ENCODE assay signal across 1 cellular context in the genomic region with DNA sequence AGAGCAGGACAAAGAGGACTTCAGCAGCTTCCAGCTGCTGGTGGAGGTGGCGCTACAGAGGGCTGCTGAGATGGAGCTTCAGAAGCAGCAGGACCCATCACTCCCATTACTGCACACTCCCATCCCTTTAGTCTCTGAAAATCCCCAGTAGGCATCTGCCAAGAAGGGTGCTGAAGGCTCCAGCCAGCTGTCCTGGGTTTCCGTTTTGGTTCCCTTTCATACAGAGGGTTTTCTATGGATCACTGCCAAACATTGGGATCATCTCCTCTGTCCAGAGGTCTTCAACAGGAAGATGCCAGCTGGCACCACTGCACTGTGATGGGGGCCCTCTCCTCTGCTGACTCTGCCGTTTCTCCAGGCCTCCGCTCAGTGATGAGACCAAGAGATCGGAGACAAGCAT.
TF ChIP-seq lines count a peak whose summit lies in the region.

No MANE protein-coding gene starts in this region.

TF ChIP-seq in HepG2, 621 proteins besides CTCF, POLR2A, EP300 and RAD21:
- TF ChIP-seq NFKBIZ (CRISPR knock-in tag; IDR thresholded peaks at IDR 0.05) (no peak), MAFK (conservative IDR thresholded peaks at IDR 0.05 in 1 of 2, IDR thresholded peaks at IDR 0.05 in 1 of 2; ENCODE audit: low read length in 2 of 2) (peak in 1 of 2 experiments; percentile 18; a peak in 2 of 4 replicates), ZNF792 (CRISPR knock-in tag; IDR thresholded peaks at IDR 0.05) (no peak), ATM (IDR thresholded peaks at IDR 0.05; ENCODE audit: borderline replicate concordance) (no peak), KDM2A (CRISPR knock-in tag; IDR thresholded peaks at IDR 0.05; ENCODE audit: borderline replicate concordance, low read depth) (0 out of 2 replicates have a peak, but pooled peaks have one; percentile 10), ZBTB7A (CRISPR knock-in tag; IDR thresholded peaks at IDR 0.05) (0 out of 2 replicates have a peak, but pooled peaks have one; percentile 10), ZNF737 (CRISPR knock-in tag; IDR thresholded peaks at IDR 0.05; ENCODE audit: borderline replicate concordance) (no peak), SMC3 (IDR thresholded peaks at IDR 0.05; ENCODE audit: low read length) (no peak), SALL1 (CRISPR knock-in tag; IDR thresholded peaks at IDR 0.05) (0 out of 2 replicates have a peak, but pooled peaks have one; percentile 9), SOX13 (IDR thresholded peaks at IDR 0.05) (no peak), SOX13 (CRISPR knock-in tag; conservative IDR thresholded peaks at IDR 0.05 in 1 of 2, IDR thresholded peaks at IDR 0.05 in 1 of 2) (no peak)
- TF ChIP-seq, protein P1, sequence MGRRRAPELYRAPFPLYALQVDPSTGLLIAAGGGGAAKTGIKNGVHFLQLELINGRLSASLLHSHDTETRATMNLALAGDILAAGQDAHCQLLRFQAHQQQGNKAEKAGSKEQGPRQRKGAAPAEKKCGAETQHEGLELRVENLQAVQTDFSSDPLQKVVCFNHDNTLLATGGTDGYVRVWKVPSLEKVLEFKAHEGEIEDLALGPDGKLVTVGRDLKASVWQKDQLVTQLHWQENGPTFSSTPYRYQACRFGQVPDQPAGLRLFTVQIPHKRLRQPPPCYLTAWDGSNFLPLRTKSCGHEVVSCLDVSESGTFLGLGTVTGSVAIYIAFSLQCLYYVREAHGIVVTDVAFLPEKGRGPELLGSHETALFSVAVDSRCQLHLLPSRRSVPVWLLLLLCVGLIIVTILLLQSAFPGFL (CRISPR knock-in tag; IDR thresholded peaks at IDR 0.05), result no peak
- TF ChIP-seq, protein P2, sequence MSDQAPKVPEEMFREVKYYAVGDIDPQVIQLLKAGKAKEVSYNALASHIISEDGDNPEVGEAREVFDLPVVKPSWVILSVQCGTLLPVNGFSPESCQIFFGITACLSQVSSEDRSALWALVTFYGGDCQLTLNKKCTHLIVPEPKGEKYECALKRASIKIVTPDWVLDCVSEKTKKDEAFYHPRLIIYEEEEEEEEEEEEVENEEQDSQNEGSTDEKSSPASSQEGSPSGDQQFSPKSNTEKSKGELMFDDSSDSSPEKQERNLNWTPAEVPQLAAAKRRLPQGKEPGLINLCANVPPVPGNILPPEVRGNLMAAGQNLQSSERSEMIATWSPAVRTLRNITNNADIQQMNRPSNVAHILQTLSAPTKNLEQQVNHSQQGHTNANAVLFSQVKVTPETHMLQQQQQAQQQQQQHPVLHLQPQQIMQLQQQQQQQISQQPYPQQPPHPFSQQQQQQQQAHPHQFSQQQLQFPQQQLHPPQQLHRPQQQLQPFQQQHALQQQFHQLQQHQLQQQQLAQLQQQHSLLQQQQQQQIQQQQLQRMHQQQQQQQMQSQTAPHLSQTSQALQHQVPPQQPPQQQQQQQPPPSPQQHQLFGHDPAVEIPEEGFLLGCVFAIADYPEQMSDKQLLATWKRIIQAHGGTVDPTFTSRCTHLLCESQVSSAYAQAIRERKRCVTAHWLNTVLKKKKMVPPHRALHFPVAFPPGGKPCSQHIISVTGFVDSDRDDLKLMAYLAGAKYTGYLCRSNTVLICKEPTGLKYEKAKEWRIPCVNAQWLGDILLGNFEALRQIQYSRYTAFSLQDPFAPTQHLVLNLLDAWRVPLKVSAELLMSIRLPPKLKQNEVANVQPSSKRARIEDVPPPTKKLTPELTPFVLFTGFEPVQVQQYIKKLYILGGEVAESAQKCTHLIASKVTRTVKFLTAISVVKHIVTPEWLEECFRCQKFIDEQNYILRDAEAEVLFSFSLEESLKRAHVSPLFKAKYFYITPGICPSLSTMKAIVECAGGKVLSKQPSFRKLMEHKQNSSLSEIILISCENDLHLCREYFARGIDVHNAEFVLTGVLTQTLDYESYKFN (CRISPR knock-in tag; conservative IDR thresholded peaks at IDR 0.05), result no peak
